Comparison of ENCODE assay signal across 8 cellular contexts in the genomic region with DNA sequence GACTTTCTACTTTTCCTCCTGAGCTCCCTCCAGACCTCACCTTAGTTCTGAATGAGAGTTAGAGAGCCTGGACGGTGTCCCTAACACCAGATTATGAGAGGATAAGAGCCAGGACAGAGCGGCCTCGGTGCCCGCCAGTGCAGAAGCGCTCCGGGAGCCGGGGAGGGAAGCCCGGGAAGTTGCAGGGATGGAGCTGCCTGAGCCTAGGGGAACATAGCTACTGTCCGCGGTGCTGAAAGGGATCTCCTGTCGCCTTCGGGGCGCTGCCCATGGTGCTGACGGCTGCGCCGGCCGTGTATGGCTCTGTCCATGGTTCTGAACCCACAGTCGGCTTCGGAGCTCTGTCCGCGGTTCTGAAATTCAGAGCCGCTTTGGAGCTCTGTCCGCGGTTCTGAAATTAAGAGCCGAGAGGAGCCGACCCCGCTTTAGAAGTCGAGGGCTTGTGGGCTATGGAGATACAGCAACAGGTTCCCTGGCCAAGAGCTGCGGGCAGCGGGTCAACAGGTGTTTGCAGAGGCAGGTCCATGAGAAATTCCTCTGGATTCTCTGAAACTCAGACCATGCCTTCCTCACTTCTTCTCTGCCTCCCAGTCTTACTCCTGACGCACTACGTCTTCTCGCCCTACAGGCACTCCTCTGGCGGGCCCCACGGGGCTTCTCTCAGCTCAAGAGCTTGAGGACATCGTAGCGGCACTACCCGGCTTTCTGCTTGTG. TPM values are rescaled to one million over a fixed set of nuclear protein-coding genes. Genes with fewer than 3 reads are reported as not detected.
DNase-seq lines count a peak whose midpoint lies in the region; ATAC-seq lines count a peak whose summit lies in the region.

No MANE protein-coding gene starts in this region.

- ATAC-seq in HG03039 (IDR thresholded peaks at IDR 0.05; ENCODE audit: unreplicated experiment) (peak; percentile 53), HG03469 (IDR thresholded peaks at IDR 0.05; ENCODE audit: unreplicated experiment) (no peak)
- peak; percentile 88 to 92 for ATAC-seq in natural killer cell treated with Interleukin-12 subunit alpha and Interleukin-12 subunit beta and Interleukin-15 and Interleukin-18, amount 100 ng/mL, for 72 hours
- ATAC-seq in stimulated activated naive B cell treated with anti-CD40 and anti-IgM and Interleukin-4, amounts not matched to agents 10 μg/mL and 1 μg/mL and 100 μg/mL, for 72 hours (replicated peaks), result peak; percentile 32 to 46

- H3K4me1 Mint-ChIP-seq in activated T-helper 2 cell treated with anti-CD3 and anti-CD28 coated beads, Interferon-gamma antibody, Interleukin-2, Interleukin-4, amounts not matched to agents 10 μg/mL and 5 μg/mL and 100 μg/mL, durations not matched to agents 14 hours and 24 hours and 36 hours (ENCODE audit: low read depth), result peaks cover 27% of the 10 kb centered on the region
- H3K4me1 Mint-ChIP-seq in natural killer cell treated with Interleukin-12 subunit alpha and Interleukin-12 subunit beta and Interleukin-15 and Interleukin-18, amount 100 ng/mL, for 72 hours (ENCODE audit: low read depth in 2 of 2), result peaks cover 15 to 25% of the 10 kb centered on the region in 2 donors
- H3K4me1 Mint-ChIP-seq in stimulated activated naive B cell treated with anti-CD40 and anti-IgM and Interleukin-4, amounts not matched to agents 10 μg/mL and 1 μg/mL and 100 μg/mL, for 72 hours, result peaks cover 21 to 23% of the 10 kb centered on the region in 2 donors

- H3K4me3 Mint-ChIP-seq in activated T-helper 2 cell treated with anti-CD3 and anti-CD28 coated beads, Interferon-gamma antibody, Interleukin-2, Interleukin-4, amounts not matched to agents 10 μg/mL and 5 μg/mL and 100 μg/mL, durations not matched to agents 14 hours and 24 hours and 36 hours (ENCODE audit: low read depth), result no peak overlapping the region
- H3K4me3 Mint-ChIP-seq in natural killer cell treated with Interleukin-12 subunit alpha and Interleukin-12 subunit beta and Interleukin-15 and Interleukin-18, amount 100 ng/mL, for 72 hours, result no peak overlapping the region
- no peak overlapping the region for H3K4me3 Mint-ChIP-seq in stimulated activated naive B cell treated with anti-CD40 and anti-IgM and Interleukin-4, amounts not matched to agents 10 μg/mL and 1 μg/mL and 100 μg/mL, for 72 hours

- H3K9me3 Mint-ChIP-seq in activated T-helper 2 cell treated with anti-CD3 and anti-CD28 coated beads, Interferon-gamma antibody, Interleukin-2, Interleukin-4, amounts not matched to agents 10 μg/mL and 5 μg/mL and 100 μg/mL, durations not matched to agents 14 hours and 24 hours and 36 hours, result no peaks in the 10 kb centered on the region
- peaks cover 4% of the 10 kb centered on the region for H3K9me3 Mint-ChIP-seq in natural killer cell treated with Interleukin-12 subunit alpha and Interleukin-12 subunit beta and Interleukin-15 and Interleukin-18, amount 100 ng/mL, for 72 hours
- H3K9me3 Mint-ChIP-seq in stimulated activated naive B cell treated with anti-CD40 and anti-IgM and Interleukin-4, amounts not matched to agents 10 μg/mL and 1 μg/mL and 100 μg/mL, for 72 hours, result peaks cover 0 to 8% of the 10 kb centered on the region in 2 donors

- no peak overlapping the region for H3K27ac Mint-ChIP-seq in activated T-helper 2 cell treated with anti-CD3 and anti-CD28 coated beads, Interferon-gamma antibody, Interleukin-2, Interleukin-4, amounts not matched to agents 10 μg/mL and 5 μg/mL and 100 μg/mL, durations not matched to agents 14 hours and 24 hours and 36 hours
- no peak overlapping the region for H3K27ac Mint-ChIP-seq in natural killer cell treated with Interleukin-12 subunit alpha and Interleukin-12 subunit beta and Interleukin-15 and Interleukin-18, amount 100 ng/mL, for 72 hours
- peak overlapping the region; percentile 67 for H3K27ac Mint-ChIP-seq in stimulated activated naive B cell treated with anti-CD40 and anti-IgM and Interleukin-4, amounts not matched to agents 10 μg/mL and 1 μg/mL and 100 μg/mL, for 72 hours

- peak; percentile 19 for DNase-seq in COLO668 (lab: John Stamatoyannopoulos, UW; ENCODE audit: unreplicated experiment)
- peak; percentile 94 for DNase-seq in RPMI8226
- DNase-seq in activated T-helper 2 cell treated with anti-CD3 and anti-CD28 coated beads, Interferon-gamma antibody, Interleukin-2, Interleukin-4, amounts not matched to agents 10 μg/mL and 5 μg/mL and 100 μg/mL, durations not matched to agents 14 hours and 24 hours and 36 hours (ENCODE audit: low spot score), result peak; percentile 85
- peak; percentile 90 for DNase-seq in fibroblast of peridontal ligament (ENCODE audit: extremely low read depth)
- peak; percentile 85 for DNase-seq in natural killer cell treated with Interleukin-12 subunit alpha and Interleukin-12 subunit beta and Interleukin-15 and Interleukin-18, amount 100 ng/mL, for 72 hours (ENCODE audit: low spot score)
- peak; percentile 64 for DNase-seq in stimulated activated naive B cell treated with anti-CD40 and anti-IgM and Interleukin-4, amounts not matched to agents 10 μg/mL and 1 μg/mL and 100 μg/mL, for 72 hours

- H3K27me3 Mint-ChIP-seq in activated T-helper 2 cell treated with anti-CD3 and anti-CD28 coated beads, Interferon-gamma antibody, Interleukin-2, Interleukin-4, amounts not matched to agents 10 μg/mL and 5 μg/mL and 100 μg/mL, durations not matched to agents 14 hours and 24 hours and 36 hours (ENCODE audit: low read depth), result peaks cover 21% of the 10 kb centered on the region
- H3K27me3 Mint-ChIP-seq in natural killer cell treated with Interleukin-12 subunit alpha and Interleukin-12 subunit beta and Interleukin-15 and Interleukin-18, amount 100 ng/mL, for 72 hours, result peaks cover 26 to 30% of the 10 kb centered on the region in 2 donors
- peaks cover 30 to 38% of the 10 kb centered on the region in 2 donors for H3K27me3 Mint-ChIP-seq in stimulated activated naive B cell treated with anti-CD40 and anti-IgM and Interleukin-4, amounts not matched to agents 10 μg/mL and 1 μg/mL and 100 μg/mL, for 72 hours

- no peaks in the 10 kb centered on the region for H3K36me3 Mint-ChIP-seq in activated T-helper 2 cell treated with anti-CD3 and anti-CD28 coated beads, Interferon-gamma antibody, Interleukin-2, Interleukin-4, amounts not matched to agents 10 μg/mL and 5 μg/mL and 100 μg/mL, durations not matched to agents 14 hours and 24 hours and 36 hours (ENCODE audit: low read depth)
- peaks cover 5% of the 10 kb centered on the region for H3K36me3 Mint-ChIP-seq in natural killer cell treated with Interleukin-12 subunit alpha and Interleukin-12 subunit beta and Interleukin-15 and Interleukin-18, amount 100 ng/mL, for 72 hours
- H3K36me3 Mint-ChIP-seq in stimulated activated naive B cell treated with anti-CD40 and anti-IgM and Interleukin-4, amounts not matched to agents 10 μg/mL and 1 μg/mL and 100 μg/mL, for 72 hours, result no peaks in the 10 kb centered on the region

- intact Hi-C loops in activated T-helper 2 cell treated with anti-CD3 and anti-CD28 coated beads, Interferon-gamma antibody, Interleukin-2, Interleukin-4, amounts not matched to agents 10 μg/mL and 5 μg/mL and 100 μg/mL, durations not matched to agents 14 hours and 24 hours and 36 hours (cut with micrococcal nuclease), result loop anchor here (1.0 kb wide), 1 partner anchor 13 kb away; no protein-coding TSS in a partner anchor

RNA-seq across cellular contexts. Expression of gene NPAS4, which starts 0.8 kb away (rescaled TPM):
- 0.09 and 0.16 TPM in 2 replicates for total RNA-seq in activated T-helper 2 cell treated with anti-CD3 and anti-CD28 coated beads, Interferon-gamma antibody, Interleukin-2, Interleukin-4, amounts not matched to agents 10 μg/mL and 5 μg/mL and 100 μg/mL, durations not matched to agents 14 hours and 24 hours and 36 hours
- not detected for total RNA-seq in natural killer cell treated with Interleukin-12 subunit alpha and Interleukin-12 subunit beta and Interleukin-15 and Interleukin-18, amount 100 ng/mL, for 72 hours

RNA-seq across cellular contexts. Expression of gene MRPL11, which starts 17.0 kb away (rescaled TPM):
- total RNA-seq in activated T-helper 2 cell treated with anti-CD3 and anti-CD28 coated beads, Interferon-gamma antibody, Interleukin-2, Interleukin-4, amounts not matched to agents 10 μg/mL and 5 μg/mL and 100 μg/mL, durations not matched to agents 14 hours and 24 hours and 36 hours, result 92.9 and 96.1 TPM in 2 replicates
- total RNA-seq in natural killer cell treated with Interleukin-12 subunit alpha and Interleukin-12 subunit beta and Interleukin-15 and Interleukin-18, amount 100 ng/mL, for 72 hours, result 100 to 1,000 TPM in 1 of 2 donors, 10 to 100 TPM in 1; 58.7 to 112 TPM

RNA-seq across cellular contexts. Expression of gene PELI3, which starts 45.1 kb away (rescaled TPM):
- total RNA-seq in activated T-helper 2 cell treated with anti-CD3 and anti-CD28 coated beads, Interferon-gamma antibody, Interleukin-2, Interleukin-4, amounts not matched to agents 10 μg/mL and 5 μg/mL and 100 μg/mL, durations not matched to agents 14 hours and 24 hours and 36 hours, result 14.6 and 15.7 TPM in 2 replicates
- 1 to 10 TPM; 5.4 to 6.0 TPM for total RNA-seq in natural killer cell treated with Interleukin-12 subunit alpha and Interleukin-12 subunit beta and Interleukin-15 and Interleukin-18, amount 100 ng/mL, for 72 hours

RNA-seq across cellular contexts. Expression of gene SLC29A2, which starts 50.1 kb away (rescaled TPM):
- total RNA-seq in activated T-helper 2 cell treated with anti-CD3 and anti-CD28 coated beads, Interferon-gamma antibody, Interleukin-2, Interleukin-4, amounts not matched to agents 10 μg/mL and 5 μg/mL and 100 μg/mL, durations not matched to agents 14 hours and 24 hours and 36 hours, result 18.7 and 19.1 TPM in 2 replicates
- total RNA-seq in natural killer cell treated with Interleukin-12 subunit alpha and Interleukin-12 subunit beta and Interleukin-15 and Interleukin-18, amount 100 ng/mL, for 72 hours, result 10 to 100 TPM in 1 of 2 donors, 1 to 10 TPM in 1; 2.4 to 13.6 TPM

RNA-seq across cellular contexts. Expression of gene DPP3, which starts 58.6 kb away (rescaled TPM):
- total RNA-seq in activated T-helper 2 cell treated with anti-CD3 and anti-CD28 coated beads, Interferon-gamma antibody, Interleukin-2, Interleukin-4, amounts not matched to agents 10 μg/mL and 5 μg/mL and 100 μg/mL, durations not matched to agents 14 hours and 24 hours and 36 hours, result 109 and 119 TPM in 2 replicates
- total RNA-seq in natural killer cell treated with Interleukin-12 subunit alpha and Interleukin-12 subunit beta and Interleukin-15 and Interleukin-18, amount 100 ng/mL, for 72 hours, result 100 to 1,000 TPM in 1 of 2 donors, 10 to 100 TPM in 1; 77.4 to 122 TPM

Comparison
In these comparisons a context has a peak if more than half of its experiments do, and no peak if none do; other contexts are left out.
1. DNase-seq: peak in every context shown above with its lines; median percentile 94 in RPMI8226; 90 in fibroblast of peridontal ligament; 85 in activated T-helper 2 cell treated with anti-CD3 and anti-CD28 coated beads, Interferon-gamma antibody, Interleukin-2, Interleukin-4, amounts not matched to agents 10 μg/mL and 5 μg/mL and 100 μg/mL, durations not matched to agents 14 hours and 24 hours and 36 hours; 85 in natural killer cell treated with Interleukin-12 subunit alpha and Interleukin-12 subunit beta and Interleukin-15 and Interleukin-18, amount 100 ng/mL, for 72 hours; 64 in stimulated activated naive B cell treated with anti-CD40 and anti-IgM and Interleukin-4, amounts not matched to agents 10 μg/mL and 1 μg/mL and 100 μg/mL, for 72 hours; 19 in COLO668.